19 cellular contexts compared by ENCODE assay signal in genomic region chr6:142878407-142878806, GRCh38.
DNase-seq lines count a peak whose midpoint lies in the region; ATAC-seq and TF ChIP-seq lines count a peak whose summit lies in the region.
"Had no signal": no experiment of that assay in that cellular context is flagged by ENCODE, and none has a peak within 500 bp of the region (broad histone marks: within the 10 kb centered on the region; RNA-seq: fewer than 3 reads in every experiment).

No MANE protein-coding gene starts in this region.

- DNase-seq in AG20443 (ENCODE audit: low spot score) (peak; percentile 35), caudate nucleus (lab: John Stamatoyannopoulos, UW) (peak in 37 of 61 donors; percentile 19 to 77 (median 49)), midbrain (lab: John Stamatoyannopoulos, UW) (peak; percentile 34), spleen (no peak), NCI-H1436 treated with DMSO at 0.1 percent for 48 hours (lab: John Stamatoyannopoulos, UW) (no peak), NCI-H345 treated with DMSO at 0.1 percent for 48 hours (lab: John Stamatoyannopoulos, UW; ENCODE audit: unreplicated experiment) (no peak)
- DNase-seq: cortex of kidney, EL, Karpas-422, mesenchymal stem cell, NCI-H1694, NCI-H69, RPMI8226, T-helper 2 cell had no signal

- peaks cover 0 to 8% (median 0%) of the 10 kb centered on the region in 8 donors for H3K9me3 ChIP-seq in spleen
- H3K9me3 ChIP-seq: esophagus muscularis mucosa had no signal

- 72 to 89% (median 78%) methylated on average over 3 of the region's 3 CpGs for WGBS in spleen, 5 donors

- intact Hi-C loops in spleen (cut with DNase I; ENCODE audit: low total_unique reads): no loop called here

- no peak for TF ChIP-seq POLR2A in spleen (IDR thresholded peaks at IDR 0.05)

- H3K36me3 ChIP-seq in spleen: no peaks in the 10 kb centered on the region
- H3K36me3 ChIP-seq: esophagus muscularis mucosa had no signal

- TF ChIP-seq CTCF in spleen (IDR thresholded peaks at IDR 0.05 in 8 of 11, conservative IDR thresholded peaks at IDR 0.05 in 3 of 11): no peak

- no peak overlapping the region for H3K4me3 ChIP-seq in spleen
- H3K4me3 ChIP-seq: BLaER1 treated with 17β-estradiol and CSF1 and Interleukin-3, amounts not matched to agents 10 nM and 100 nM; esophagus muscularis mucosa had no signal

- H3K4me1 ChIP-seq in spleen: peaks cover 5 to 59% (median 17%) of the 10 kb centered on the region in 6 donors

- H3K27me3 ChIP-seq in spleen (replicated peaks in 1 of 7): no peaks in the 10 kb centered on the region
- H3K27me3 ChIP-seq: BLaER1 treated with 17β-estradiol and CSF1 and Interleukin-3, amounts not matched to agents 10 nM and 100 nM; esophagus muscularis mucosa had no signal

- H3K27ac ChIP-seq in caudate nucleus (ENCODE audit: low read depth, low read length): peak overlapping the region; percentile 81
- peak overlapping the region in 1 of 8 donors; percentile 1 for H3K27ac ChIP-seq in spleen
- H3K27ac ChIP-seq: BLaER1 treated with 17β-estradiol and CSF1 and Interleukin-3, amounts not matched to agents 10 nM and 100 nM; esophagus muscularis mucosa; parathyroid adenoma had no signal

- ATAC-seq in GM18867 (IDR thresholded peaks at IDR 0.05; ENCODE audit: unreplicated experiment) (peak; percentile 72), GM21360 (IDR thresholded peaks at IDR 0.05; ENCODE audit: unreplicated experiment) (no peak)

Comparison
In these comparisons a context has a peak if more than half of its experiments do, and no peak if none do; other contexts are left out.
1. DNase-seq: peak in AG20443 (single experiment), caudate nucleus (37 of 61) and midbrain (single experiment); none in spleen (single experiment), NCI-H1436 treated with DMSO at 0.1 percent for 48 hours (single experiment) and NCI-H345 treated with DMSO at 0.1 percent for 48 hours (single experiment).